Comparison of ENCODE assay signal across 16 cellular contexts in the genomic region with DNA sequence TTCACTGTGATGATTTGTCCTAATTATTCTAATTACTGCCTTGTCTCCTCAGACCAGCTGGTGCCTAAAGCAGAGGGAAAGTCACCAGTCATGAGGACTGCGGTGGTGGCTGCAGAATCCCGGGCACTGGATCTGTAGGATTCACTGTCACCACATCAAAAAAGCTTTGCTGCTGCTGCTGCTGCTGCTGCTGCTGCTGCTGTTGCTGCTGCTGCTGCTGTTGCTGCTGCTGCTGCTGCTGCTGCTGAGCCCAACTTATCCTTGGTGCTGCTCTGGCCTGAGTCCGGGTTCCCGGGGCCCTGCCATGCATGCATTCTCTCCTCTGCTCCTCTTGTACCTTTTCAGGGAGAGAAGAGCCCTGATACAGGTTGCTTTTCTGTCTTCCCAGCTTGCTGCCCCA.
DNase-seq lines count a peak whose midpoint lies in the region; TF ChIP-seq lines count a peak whose summit lies in the region.
"Had no signal": no experiment of that assay in that cellular context is flagged by ENCODE, and none has a peak within 500 bp of the region (broad histone marks: within the 10 kb centered on the region; RNA-seq: fewer than 3 reads in every experiment).

No MANE protein-coding gene starts in this region.

- H3K4me2 ChIP-seq in H9 (ENCODE audit: insufficient read depth, insufficient read length, low read length) = no peak overlapping the region
- H3K4me2 ChIP-seq: A549 had no signal

- no peak overlapping the region for H3K4me3 ChIP-seq in endodermal cell (ENCODE audit: low read length)
- H3K4me3 ChIP-seq: A549 had no signal

- H3K4me1 Mint-ChIP-seq in H9 (peaks cover 56 to 58% of the 10 kb centered on the region in 2 experiments), endodermal cell (peaks cover 8% of the 10 kb centered on the region)
- no peaks in the 10 kb centered on the region for H3K4me1 Mint-ChIP-seq in activated T-helper 1 cell treated with anti-CD3 and anti-CD28 coated beads, Interleukin-12 subunit alpha, Interleukin-12 subunit beta, Interleukin-2, Interleukin-4 antibody, amounts not matched to agents 30 ng/mL and 10 ng/mL and 1 ng/mL, durations not matched to agents 14 hours and 24 hours and 36 hours (ENCODE audit: low read depth)
- H3K4me1 Mint-ChIP-seq: CD4-positive, alpha-beta memory T cell had no signal

- H4K5ac ChIP-seq in H9 (ENCODE audit: insufficient read length, low read depth, low read length) = no peak overlapping the region

- H3K9ac ChIP-seq in H9 (ENCODE audit: extremely low read depth, insufficient read length, low read length) = no peak overlapping the region
- no peak overlapping the region for H3K9ac ChIP-seq in endodermal cell (ENCODE audit: extremely low read depth, low read length, poor library complexity, severe bottlenecking)

- H3K4me1 ChIP-seq in H9 (ENCODE audit: insufficient read depth, low read length) = peaks cover 11% of the 10 kb centered on the region
- H3K4me1 ChIP-seq in endodermal cell (ENCODE audit: control insufficient read depth, insufficient read depth, low read length) = no peaks in the 10 kb centered on the region
- H3K4me1 ChIP-seq: A549, BE2C had no signal

- H2BK5ac ChIP-seq in H9 (ENCODE audit: insufficient read length, low read length) = no peak overlapping the region

- H3K9me3 ChIP-seq in H9 (ENCODE audit: control insufficient read depth, low read depth, low read length) = no peaks in the 10 kb centered on the region
- no peaks in the 10 kb centered on the region for H3K9me3 ChIP-seq in endodermal cell (ENCODE audit: control insufficient read depth, low read length)
- H3K9me3 ChIP-seq: A549, BE2C had no signal

- H3K36me3 ChIP-seq in endodermal cell (ENCODE audit: control insufficient read depth, insufficient read depth, low read length) = no peaks in the 10 kb centered on the region
- H3K36me3 ChIP-seq: BE2C had no signal

- no peak overlapping the region for H3K56ac ChIP-seq in H9 (ENCODE audit: insufficient read length, low read depth, low read length)

- intact Hi-C loops in activated T-helper 1 cell treated with anti-CD3 and anti-CD28 coated beads, Interleukin-12 subunit alpha, Interleukin-12 subunit beta, Interleukin-2, Interleukin-4 antibody, amounts not matched to agents 30 ng/mL and 10 ng/mL and 1 ng/mL, durations not matched to agents 14 hours and 24 hours and 36 hours (cut with micrococcal nuclease) = no loop called here

- H4K91ac ChIP-seq in H9 (ENCODE audit: insufficient read length, low read depth, low read length) = no peak overlapping the region

- H3K4me3 Mint-ChIP-seq in H9 (no peak overlapping the region), endodermal cell (no peak overlapping the region)
- no peak overlapping the region for H3K4me3 Mint-ChIP-seq in activated T-helper 1 cell treated with anti-CD3 and anti-CD28 coated beads, Interleukin-12 subunit alpha, Interleukin-12 subunit beta, Interleukin-2, Interleukin-4 antibody, amounts not matched to agents 30 ng/mL and 10 ng/mL and 1 ng/mL, durations not matched to agents 14 hours and 24 hours and 36 hours
- H3K4me3 Mint-ChIP-seq: CD4-positive, alpha-beta memory T cell; HFFc6 had no signal

- DNase-seq in H9 (no peak), NCI-H69 (lab: John Stamatoyannopoulos, UW) (peak; percentile 85), endodermal cell (peak; percentile 47), cerebellar nuclear complex (lab: John Stamatoyannopoulos, UW) (no peak), pons (ENCODE audit: low spot score) (no peak)
- no peak for DNase-seq in activated T-helper 1 cell treated with anti-CD3 and anti-CD28 coated beads, Interleukin-12 subunit alpha, Interleukin-12 subunit beta, Interleukin-2, Interleukin-4 antibody, amounts not matched to agents 30 ng/mL and 10 ng/mL and 1 ng/mL, durations not matched to agents 14 hours and 24 hours and 36 hours (ENCODE audit: low spot score)
- DNase-seq: BE2C; CD4-positive, alpha-beta memory T cell; DMS153; DMS79 treated with DMSO at 0.1 percent for 48 hours; EL; GOT3; HCEC 1CT; HFFc6 had no signal

- no peak overlapping the region for H2AK5ac ChIP-seq in H9 (ENCODE audit: insufficient read length, low read length)

- H3K79me2 ChIP-seq in H9 (ENCODE audit: insufficient read depth, low read length) = no peaks in the 10 kb centered on the region

- H3K36me3 Mint-ChIP-seq in H9 (ENCODE audit: insufficient read depth in 1 of 3, low read depth in 3 of 3) (no peaks in the 10 kb centered on the region; a peak in 1 of 7 replicates), endodermal cell (ENCODE audit: low read depth) (no peaks in the 10 kb centered on the region)
- no peaks in the 10 kb centered on the region for H3K36me3 Mint-ChIP-seq in activated T-helper 1 cell treated with anti-CD3 and anti-CD28 coated beads, Interleukin-12 subunit alpha, Interleukin-12 subunit beta, Interleukin-2, Interleukin-4 antibody, amounts not matched to agents 30 ng/mL and 10 ng/mL and 1 ng/mL, durations not matched to agents 14 hours and 24 hours and 36 hours (ENCODE audit: low read depth)
- H3K36me3 Mint-ChIP-seq: CD4-positive, alpha-beta memory T cell had no signal

- H3K18ac ChIP-seq in H9 (ENCODE audit: insufficient read length, low read depth, low read length) = no peak overlapping the region

- no peak overlapping the region for H2BK20ac ChIP-seq in H9 (ENCODE audit: low read depth, low read length, poor library complexity, severe bottlenecking)

- H2BK12ac ChIP-seq in H9 (ENCODE audit: insufficient read length, low read depth, low read length) = no peak overlapping the region

- no peak overlapping the region for H4K8ac ChIP-seq in H9 (replicated peaks; ENCODE audit: insufficient read length, low read depth, low read length)

- H4K20me1 ChIP-seq in H9 (ENCODE audit: control insufficient read depth, insufficient read depth, insufficient read length) = no peaks in the 10 kb centered on the region

- H3K27ac Mint-ChIP-seq in H9 = peak overlapping the region in 1 of 3 experiments; percentile 14; a peak in 1 of 7 replicates
- H3K27ac Mint-ChIP-seq in endodermal cell = no peak overlapping the region
- H3K27ac Mint-ChIP-seq in activated T-helper 1 cell treated with anti-CD3 and anti-CD28 coated beads, Interleukin-12 subunit alpha, Interleukin-12 subunit beta, Interleukin-2, Interleukin-4 antibody, amounts not matched to agents 30 ng/mL and 10 ng/mL and 1 ng/mL, durations not matched to agents 14 hours and 24 hours and 36 hours = no peak overlapping the region
- H3K27ac Mint-ChIP-seq: CD4-positive, alpha-beta memory T cell; HFFc6 had no signal

- H2BK120ac ChIP-seq in H9 (ENCODE audit: low read depth, low read length, poor library complexity, severe bottlenecking) = no peak overlapping the region

- H2AFZ ChIP-seq in H9 (ENCODE audit: low read length) = no peak overlapping the region

- no peaks in the 10 kb centered on the region for H3K27me3 ChIP-seq in H9 (ENCODE audit: insufficient read depth, low read length)
- H3K27me3 ChIP-seq in endodermal cell (ENCODE audit: control insufficient read depth, insufficient read depth, low read length, poor library complexity, severe bottlenecking) = peaks cover 33% of the 10 kb centered on the region
- H3K27me3 ChIP-seq: BE2C had no signal

- peaks cover 5% of the 10 kb centered on the region for H3K23me2 ChIP-seq in H9 (ENCODE audit: insufficient read length, low read depth, low read length, poor library complexity, severe bottlenecking)

- no peak overlapping the region for H3K23ac ChIP-seq in H9 (ENCODE audit: insufficient read length, low read depth, low read length)

- H3K27me3 Mint-ChIP-seq in H9 (ENCODE audit: low read depth) (no peaks in the 10 kb centered on the region), endodermal cell (ENCODE audit: insufficient read depth) (peaks cover 47% of the 10 kb centered on the region)
- peaks cover 4% of the 10 kb centered on the region for H3K27me3 Mint-ChIP-seq in activated T-helper 1 cell treated with anti-CD3 and anti-CD28 coated beads, Interleukin-12 subunit alpha, Interleukin-12 subunit beta, Interleukin-2, Interleukin-4 antibody, amounts not matched to agents 30 ng/mL and 10 ng/mL and 1 ng/mL, durations not matched to agents 14 hours and 24 hours and 36 hours (ENCODE audit: insufficient read depth)
- H3K27me3 Mint-ChIP-seq: CD4-positive, alpha-beta memory T cell had no signal

- TF ChIP-seq CTCF in H9 (conservative IDR thresholded peaks at IDR 0.05) (no peak), endodermal cell (conservative IDR thresholded peaks at IDR 0.05) (no peak)

- H3K4ac ChIP-seq in H9 (ENCODE audit: low read depth, low read length) = no peak overlapping the region

- no peaks in the 10 kb centered on the region for H3K79me1 ChIP-seq in H9 (ENCODE audit: insufficient read depth, low read depth, low read length, poor library complexity, severe bottlenecking)

- peak overlapping the region; percentile 40; the same call in 1 of the 2 replicates for H3K14ac ChIP-seq in H9 (ENCODE audit: insufficient read depth, low read length)

- H2BK15ac ChIP-seq in H9 (ENCODE audit: low read depth, low read length) = no peak overlapping the region

- H3K27ac ChIP-seq in H9 (ENCODE audit: insufficient read length, low read depth, low read length) (no peak overlapping the region), endodermal cell (ENCODE audit: low read depth, low read length) (no peak overlapping the region)
- H3K27ac ChIP-seq: A549, C4-2B had no signal

- no peak overlapping the region for H3T11ph ChIP-seq in H9 (ENCODE audit: low read length)

- no CpG with 5 or more reads among the region's 4 CpGs for WGBS in H9 (ENCODE audit: extremely low coverage, insufficient read length, low lambda C conversion rate)
- WGBS in endodermal cell (ENCODE audit: insufficient coverage in 1 of 2, insufficient read length in 1 of 2), 2 experiments = 87 to 100% methylated on average over 2 to 4 of the region's 4 CpGs

- H3K9me3 Mint-ChIP-seq in H9 (no peaks in the 10 kb centered on the region), endodermal cell (no peaks in the 10 kb centered on the region)
- H3K9me3 Mint-ChIP-seq in activated T-helper 1 cell treated with anti-CD3 and anti-CD28 coated beads, Interleukin-12 subunit alpha, Interleukin-12 subunit beta, Interleukin-2, Interleukin-4 antibody, amounts not matched to agents 30 ng/mL and 10 ng/mL and 1 ng/mL, durations not matched to agents 14 hours and 24 hours and 36 hours = no peaks in the 10 kb centered on the region

Comparison
In these comparisons a context has a peak if more than half of its experiments do, and no peak if none do; other contexts are left out.
1. DNase-seq: peak in NCI-H69 (single experiment) and endodermal cell (single experiment); none in H9 (single experiment), cerebellar nuclear complex (0 of 2), activated T-helper 1 cell treated with anti-CD3 and anti-CD28 coated beads, Interleukin-12 subunit alpha, Interleukin-12 subunit beta, Interleukin-2, Interleukin-4 antibody, amounts not matched to agents 30 ng/mL and 10 ng/mL and 1 ng/mL, durations not matched to agents 14 hours and 24 hours and 36 hours (single experiment) and pons (single experiment).